ENCODE assay signal across 8 cellular contexts in genomic region chr1:3796215-3797193, GRCh38. TPM values are rescaled to one million over a fixed set of nuclear protein-coding genes. Genes with fewer than 3 reads are reported as not detected.
A peak's percentile ranks its signal among the peaks of the same experiment; 100 is the strongest.
DNase-seq lines count a peak whose midpoint lies in the region; ATAC-seq, FAIRE-seq and TF ChIP-seq lines count a peak whose summit lies in the region.

TSS of gene LRRC47 (minus strand) at chr1:3796498. CDS start at chr1:3796476, 22 bp downstream.

- CTCF ChIA-PET in HepG2 (lab: Yijun Ruan, JAX; ENCODE audit: low intra/inter-chr PET ratio, low total read pairs), result interaction anchor here (2.1 kb wide), 1 partner anchor 11 kb away, joined by 5 read pairs; no protein-coding TSS in a partner anchor

- peaks cover 41 to 47% (median 47%) of the 10 kb centered on the region in 11 experiments for H4K20me1 ChIP-seq in BLaER1 treated with 17β-estradiol and CSF1 and Interleukin-3, amounts not matched to agents 10 nM and 100 nM
- H4K20me1 ChIP-seq in HepG2 (ENCODE audit: insufficient read depth, low read length), result 0 out of 2 replicates have a peak, but pooled peaks cover 8% of the 10 kb centered on the region

- TF ChIP-seq POLR2A in HepG2 (IDR thresholded peaks at IDR 0.05; ENCODE audit: insufficient read depth in 1 of 2, low read depth in 2 of 2, low read length in 2 of 2), result peak; percentile 62 to 74

- 3% methylated on average over 23 of the region's 63 CpGs for WGBS in HepG2 (ENCODE audit: low lambda C conversion rate)

- peak within 1 kb of the TSS; percentile 55 to 88 (median 82) for H3K27ac ChIP-seq in BLaER1 treated with 17β-estradiol and CSF1 and Interleukin-3, amounts not matched to agents 10 nM and 100 nM
- H3K27ac ChIP-seq in HepG2 (ENCODE audit: extremely low read length, insufficient read depth, low read length), result peak within 1 kb of the TSS; percentile 77

- peaks cover 35% of the 10 kb centered on the region for H3K4me1 Mint-ChIP-seq in dendritic cell treated with granulocyte-macrophage colony-stimulating factor and Interleukin-4, amounts not matched to agents 40 ng/mL and 50 ng/mL, for 4 days (ENCODE audit: low read depth)

- DNase-seq in GM19240 (ENCODE audit: insufficient read length, low spot score) (peak; percentile 99), NCI-H82 (lab: John Stamatoyannopoulos, UW) (peak; percentile 96), HepG2 (ENCODE audit: low spot score) (peak; percentile 83)
- peak; percentile 94 for DNase-seq in activated CD4-positive, alpha-beta T cell treated with anti-CD3 and anti-CD28 coated beads, Interleukin-2, amount 50 U/mL, for 4 hours
- DNase-seq in stimulated activated CD4-positive, alpha-beta T cell treated with anti-CD3 and anti-CD28 coated beads, Interleukin-2, amount 100 ng/mL, for 48 hours, result peak; percentile 91 to 92

- H3K79me2 ChIP-seq in HepG2 (ENCODE audit: insufficient read depth, low read length), result peaks cover 28% of the 10 kb centered on the region

- FAIRE-seq in HepG2 (lab: Jason Lieb, UNC), result peak; percentile 57

- H3K36me3 ChIP-seq in BLaER1 treated with 17β-estradiol and CSF1 and Interleukin-3, amounts not matched to agents 10 nM and 100 nM, result peaks cover 9 to 30% (median 22%) of the 10 kb centered on the region in 11 experiments; a peak in 18 of 22 replicates
- H3K36me3 ChIP-seq in HepG2 (replicated peaks in 1 of 2; ENCODE audit: control insufficient read depth in 1 of 2, insufficient read depth in 2 of 2, low read length in 2 of 2), result peaks cover 1 to 3% of the 10 kb centered on the region in 2 experiments; a peak in 2 of 5 replicates

- H2AFZ ChIP-seq in HepG2 (ENCODE audit: low read length), result peak within 1 kb of the TSS; percentile 43

- peak within 1 kb of the TSS; percentile 87 to 99 (median 98) for H3K4me2 ChIP-seq in BLaER1 treated with 17β-estradiol and CSF1 and Interleukin-3, amounts not matched to agents 10 nM and 100 nM
- H3K4me2 ChIP-seq in HepG2 (ENCODE audit: low read depth, low read length), result peak within 1 kb of the TSS; percentile 86

- peak; percentile 99 for ATAC-seq in HG03457 (IDR thresholded peaks at IDR 0.05; ENCODE audit: unreplicated experiment)
- ATAC-seq in HepG2, result peak; percentile 99

- intact Hi-C loops in dendritic cell treated with granulocyte-macrophage colony-stimulating factor and Interleukin-4, amounts not matched to agents 40 ng/mL and 50 ng/mL, for 4 days (cut with micrococcal nuclease), result loop anchor here (1.0 to 10.0 kb wide), 3 partner anchors 24 to 104 kb away; partner anchors contain the start of genes C1orf174 and SMIM1
- intact Hi-C loops in HepG2 (cut with micrococcal nuclease; ENCODE audit: unreplicated experiment), result loop anchor here (1.0 kb wide), 1 partner anchor 21 kb away; no protein-coding TSS in a partner anchor

- in situ Hi-C loops in HepG2 (cut with HindIII; ENCODE audit: extremely low pct_ligation_motif_present, low pct_unique_long_range_greater_than_20kb), result no loop called here

- TF ChIP-seq EP300 in HepG2 (IDR thresholded peaks at IDR 0.05; ENCODE audit: low read depth in 2 of 2, low read length in 2 of 2) (no peak), HepG2 (CRISPR knock-in tag; IDR thresholded peaks at IDR 0.05; ENCODE audit: borderline replicate concordance) (no peak)

- POLR2A ChIA-PET in HepG2 (lab: Yijun Ruan, JAX), result interaction anchor here (0.9 to 2.7 kb wide), 7 partner anchors 9 to 107 kb away, joined by 3 to 20 read pairs (median 4); no protein-coding TSS in a partner anchor

- BruUV-seq in HepG2 (replicated peaks; lab: Mats Ljungman, UMichigan), result TSS peak; percentile 92

- peaks cover 0 to 9% (median 0%) of the 10 kb centered on the region in 11 experiments; a peak in 1 of 22 replicates for H3K9me3 ChIP-seq in BLaER1 treated with 17β-estradiol and CSF1 and Interleukin-3, amounts not matched to agents 10 nM and 100 nM (replicated peaks in 1 of 11)
- no peaks in the 10 kb centered on the region for H3K9me3 ChIP-seq in HepG2 (ENCODE audit: low read length)

- TF ChIP-seq RAD21 in HepG2 (CRISPR knock-in tag; IDR thresholded peaks at IDR 0.05), result peak; percentile 31

- peaks cover 27% of the 10 kb centered on the region for H3K36me3 Mint-ChIP-seq in dendritic cell treated with granulocyte-macrophage colony-stimulating factor and Interleukin-4, amounts not matched to agents 40 ng/mL and 50 ng/mL, for 4 days (ENCODE audit: low read depth)

- peak within 1 kb of the TSS; percentile 87 for H3K4me3 Mint-ChIP-seq in dendritic cell treated with granulocyte-macrophage colony-stimulating factor and Interleukin-4, amounts not matched to agents 40 ng/mL and 50 ng/mL, for 4 days

- H3K4me1 ChIP-seq in BLaER1 treated with 17β-estradiol and CSF1 and Interleukin-3, amounts not matched to agents 10 nM and 100 nM, result peaks cover 29 to 44% (median 38%) of the 10 kb centered on the region in 10 experiments
- H3K4me1 ChIP-seq in HepG2 (ENCODE audit: insufficient read depth, low read length), result peaks cover 39% of the 10 kb centered on the region

- peak within 1 kb of the TSS; percentile 88 to 99 (median 93) for H3K4me3 ChIP-seq in BLaER1 treated with 17β-estradiol and CSF1 and Interleukin-3, amounts not matched to agents 10 nM and 100 nM
- peak within 1 kb of the TSS; percentile 91 to 95 (median 92) for H3K4me3 ChIP-seq in HepG2 (replicated peaks in 1 of 3; ENCODE audit: insufficient read depth in 1 of 3, low read depth in 2 of 3, low read length in 3 of 3)

- no peaks in the 10 kb centered on the region for H3K27me3 ChIP-seq in BLaER1 treated with 17β-estradiol and CSF1 and Interleukin-3, amounts not matched to agents 10 nM and 100 nM
- peaks cover 0 to 4% of the 10 kb centered on the region in 2 experiments; a peak in 2 of 5 replicates for H3K27me3 ChIP-seq in HepG2 (ENCODE audit: control insufficient read depth in 1 of 2, insufficient read depth in 2 of 2, low read length in 2 of 2)

- no peaks in the 10 kb centered on the region for H3K9me3 Mint-ChIP-seq in dendritic cell treated with granulocyte-macrophage colony-stimulating factor and Interleukin-4, amounts not matched to agents 40 ng/mL and 50 ng/mL, for 4 days

- peak within 1 kb of the TSS; percentile 82 to 95 (median 88) for H3K9ac ChIP-seq in BLaER1 treated with 17β-estradiol and CSF1 and Interleukin-3, amounts not matched to agents 10 nM and 100 nM
- H3K9ac ChIP-seq in HepG2 (ENCODE audit: insufficient read depth, low read depth, low read length), result peak within 1 kb of the TSS; percentile 90

- H3K27ac Mint-ChIP-seq in dendritic cell treated with granulocyte-macrophage colony-stimulating factor and Interleukin-4, amounts not matched to agents 40 ng/mL and 50 ng/mL, for 4 days, result peak within 1 kb of the TSS; percentile 85

- peaks cover 15% of the 10 kb centered on the region for H3K27me3 Mint-ChIP-seq in dendritic cell treated with granulocyte-macrophage colony-stimulating factor and Interleukin-4, amounts not matched to agents 40 ng/mL and 50 ng/mL, for 4 days

- TF ChIP-seq CTCF in HepG2 (CRISPR knock-in tag; IDR thresholded peaks at IDR 0.05), result 0 out of 2 replicates have a peak, but pooled peaks have one; percentile 14

TF ChIP-seq in HepG2, 621 proteins besides CTCF, POLR2A, EP300 and RAD21 (continues in another document):
- TF ChIP-seq NFRKB (IDR thresholded peaks at IDR 0.05), result no peak
- peak; percentile 33; the same call in 1 of the 2 replicates for TF ChIP-seq ZNF672 (CRISPR knock-in tag; IDR thresholded peaks at IDR 0.05)
- TF ChIP-seq KDM3A (CRISPR knock-in tag; IDR thresholded peaks at IDR 0.05; ENCODE audit: low read depth), result peak; percentile 37; the same call in 1 of the 2 replicates
- TF ChIP-seq ZNF562 (CRISPR knock-in tag; IDR thresholded peaks at IDR 0.05; ENCODE audit: borderline replicate concordance), result no peak
- no peak for TF ChIP-seq ZNF550 (CRISPR knock-in tag; IDR thresholded peaks at IDR 0.05; ENCODE audit: borderline replicate concordance)
- no peak for TF ChIP-seq ZNF660 (CRISPR knock-in tag; IDR thresholded peaks at IDR 0.05; ENCODE audit: borderline replicate concordance, low read depth)
- no peak for TF ChIP-seq RARG (CRISPR knock-in tag; IDR thresholded peaks at IDR 0.05; ENCODE audit: low read depth)
- no peak for TF ChIP-seq RAD51 (IDR thresholded peaks at IDR 0.05; ENCODE audit: borderline replicate concordance)

RNA-seq across cellular contexts. Expression of gene LRRC47, which starts in this region (rescaled TPM):
- total RNA-seq in HepG2 (2016; rRNA removed; fragmentation: Illumina TruSeq; extraction: Trizol), result 52.4 and 52.5 TPM in 2 replicates
- total RNA-seq in HepG2 (2016; cell fraction: cytosol; rRNA removed; fragmentation: Illumina TruSeq; extraction: Trizol; ENCODE audit: low read depth), result 6.5 and 7.6 TPM in 2 replicates
- total RNA-seq in HepG2 (2016; cell fraction: insoluble cytoplasmic fraction; rRNA removed; fragmentation: Illumina TruSeq; extraction: Trizol), result 47.8 and 53.6 TPM in 2 replicates
- total RNA-seq in HepG2 (2016; cell fraction: membrane; rRNA removed; fragmentation: Illumina TruSeq; extraction: Trizol), result 11.1 and 12.6 TPM in 2 replicates
- total RNA-seq in HepG2 (2016; cell fraction: nucleus; rRNA removed; fragmentation: Illumina TruSeq; extraction: Trizol), result 22.3 and 30.2 TPM in 2 replicates
- 18.3 and 20.2 TPM in 2 replicates for polyA plus RNA-seq in HepG2 (2011; rRNA removed)
- 11.1 and 11.8 TPM in 2 replicates for polyA plus RNA-seq in HepG2 (2011; cell fraction: cytosol; rRNA removed)
- 22.8 and 33.3 TPM in 2 replicates for polyA plus RNA-seq in HepG2 (2011; cell fraction: nucleus; rRNA removed)
- polyA plus RNA-seq in HepG2 (2012), result 19.1 and 36.0 TPM in 2 replicates
- polyA plus RNA-seq in HepG2 (2016; cell fraction: cytosol; fragmentation: Illumina TruSeq; extraction: Trizol; ENCODE audit: low read depth), result 3.5 and 3.9 TPM in 2 replicates
- polyA plus RNA-seq in HepG2 (2016; cell fraction: insoluble cytoplasmic fraction; fragmentation: Illumina TruSeq; extraction: Trizol; ENCODE audit: low read depth), result 46.2 and 54.8 TPM in 2 replicates
- polyA plus RNA-seq in HepG2 (2016; cell fraction: membrane; fragmentation: Illumina TruSeq; extraction: Trizol; ENCODE audit: low read depth), result 9.2 and 9.3 TPM in 2 replicates
- 63.9 and 68.5 TPM in 2 replicates for polyA plus RNA-seq in HepG2 (2016; cell fraction: nucleus; fragmentation: Illumina TruSeq; extraction: Trizol; ENCODE audit: insufficient read depth, low read depth)
- 12.3 and 17.4 TPM in 2 replicates for polyA minus RNA-seq in HepG2 (2011; rRNA and poly(A)+ RNA removed; ENCODE audit: low replicate concordance)
- 12.0 and 18.0 TPM in 2 replicates for polyA minus RNA-seq in HepG2 (2011; cell fraction: cytosol; rRNA and poly(A)+ RNA removed)
- polyA minus RNA-seq in HepG2 (2011; cell fraction: nucleus; rRNA and poly(A)+ RNA removed), result 10.1 and 11.3 TPM in 2 replicates

Comparison
In these comparisons a context has a peak if more than half of its experiments do, and no peak if none do; other contexts are left out.
1. Peak in every context shown above with its lines: DNase-seq, ATAC-seq, H3K4me3 ChIP-seq and H3K27ac ChIP-seq.